In genomic region chr10:28391283-28391682, GRCh38 we compare ENCODE assay signal across 22 cellular contexts.
DNase-seq lines count a peak whose midpoint lies in the region; ATAC-seq and TF ChIP-seq lines count a peak whose summit lies in the region.
"Had no signal": no experiment of that assay in that cellular context is flagged by ENCODE, and none has a peak within 500 bp of the region (broad histone marks: within the 10 kb centered on the region; RNA-seq: fewer than 3 reads in every experiment).

No MANE protein-coding gene starts in this region.

- intact Hi-C loops in prostate gland (cut with DNase I) = no loop called here

- no peaks in the 10 kb centered on the region for H3K79me2 ChIP-seq in Karpas-422 (ENCODE audit: low read length)

- H3K9me2 ChIP-seq in Karpas-422 (replicated peaks; ENCODE audit: insufficient read depth, low read length) = no peaks in the 10 kb centered on the region

- H3K4me2 ChIP-seq in Karpas-422 (ENCODE audit: low read depth, low read length, poor library complexity, severe bottlenecking) = no peak overlapping the region
- H3K4me2 ChIP-seq: BLaER1 had no signal

- H3K36me3 ChIP-seq in HEK293 (ENCODE audit: control insufficient read depth in 2 of 2, insufficient read depth in 1 of 2, low read length in 2 of 2) = no peaks in the 10 kb centered on the region
- H3K36me3 ChIP-seq in Karpas-422 (ENCODE audit: insufficient read depth, low read length) = no peaks in the 10 kb centered on the region
- no peaks in the 10 kb centered on the region for H3K36me3 ChIP-seq in prostate gland
- H3K36me3 ChIP-seq: BE2C, BLaER1 had no signal

- H3K9me3 ChIP-seq in HEK293 (ENCODE audit: control insufficient read depth, insufficient read depth, low read depth, low read length) (no peaks in the 10 kb centered on the region), Karpas-422 (ENCODE audit: low read length) (no peaks in the 10 kb centered on the region), prostate gland (no peaks in the 10 kb centered on the region)
- H3K9me3 ChIP-seq: BE2C had no signal

- TF ChIP-seq POLR2A in prostate gland (IDR thresholded peaks at IDR 0.05) = no peak

- WGBS in prostate gland = 89% methylated on average over 5 of the region's 5 CpGs

- POLR2A ChIA-PET in HEK293 (lab: Yijun Ruan, JAX) = no interaction called here

- H4K20me1 ChIP-seq in Karpas-422 (ENCODE audit: insufficient read depth, low read depth, low read length) = no peaks in the 10 kb centered on the region
- H4K20me1 ChIP-seq: BLaER1 had no signal

- CTCF ChIA-PET in HEK293 (lab: Yijun Ruan, JAX) = interaction anchor here (0.6 to 3.2 kb wide), 6 partner anchors 10 to 1002 kb away, joined by 4 to 43 read pairs (median 6); no protein-coding TSS in a partner anchor

- H3K4me1 ChIP-seq in HEK293 (ENCODE audit: control insufficient read depth, insufficient read depth, low read length) = no peaks in the 10 kb centered on the region
- peaks cover 2% of the 10 kb centered on the region for H3K4me1 ChIP-seq in Karpas-422 (ENCODE audit: low read length)
- no peaks in the 10 kb centered on the region for H3K4me1 ChIP-seq in prostate gland (replicated peaks)
- H3K4me1 ChIP-seq: BE2C had no signal

- H3K27me3 ChIP-seq in Karpas-422 (ENCODE audit: low read length) (no peaks in the 10 kb centered on the region), prostate gland (replicated peaks; ENCODE audit: insufficient read depth) (no peaks in the 10 kb centered on the region)
- H3K27me3 ChIP-seq: BLaER1 had no signal

- no peak for TF ChIP-seq CTCF in HEK293 (tag by site-specific recombination; IDR thresholded peaks at IDR 0.05)
- TF ChIP-seq CTCF in fibroblast of mammary gland (conservative IDR thresholded peaks at IDR 0.05; ENCODE audit: control insufficient read depth, insufficient read depth, low read depth, low read length) = no peak
- TF ChIP-seq CTCF in prostate gland (IDR thresholded peaks at IDR 0.05) = no peak

- DNase-seq in Karpas-422 (peak; percentile 45), RKO (ENCODE audit: low spot score) (peak; percentile 43), fibroblast of mammary gland (ENCODE audit: low read depth) (peak; percentile 8), prostate gland (ENCODE audit: low spot score) (no peak), amygdala (lab: John Stamatoyannopoulos, UW) (no peak), kidney tubule cell (ENCODE audit: low spot score) (no peak)
- DNase-seq: 8988T; ACHN; BE2C; C1 segment of cervical spinal cord; CD4-positive, alpha-beta memory T cell; CD4-positive, CD25-positive, alpha-beta regulatory T cell; CD8-positive, alpha-beta memory T cell; COR-L47; DMS 273 treated with DMSO at 0.1 percent for 48 hours; DMS153; DMS53; DMS79 treated with DMSO at 0.1 percent for 48 hours; GF-D8 had no signal

- no peak overlapping the region for H3K4me3 ChIP-seq in HEK293 (ENCODE audit: low read depth, low read length)
- H3K4me3 ChIP-seq in Karpas-422 (ENCODE audit: low read length) = no peak overlapping the region
- H3K4me3 ChIP-seq in fibroblast of mammary gland (ENCODE audit: control insufficient read depth, low read depth, low read length) = no peak overlapping the region
- H3K4me3 ChIP-seq in prostate gland = no peak overlapping the region
- H3K4me3 ChIP-seq: BLaER1 had no signal

- ATAC-seq in HG03159 (IDR thresholded peaks at IDR 0.05; ENCODE audit: unreplicated experiment) = no peak

- no peak overlapping the region for H3K9ac ChIP-seq in Karpas-422 (ENCODE audit: low read length)
- H3K9ac ChIP-seq: BLaER1 had no signal

- no peak overlapping the region for H2AFZ ChIP-seq in Karpas-422 (ENCODE audit: low read length)

- H3K27ac ChIP-seq in HEK293 (ENCODE audit: extremely low read depth, low read depth, low read length) = no peak overlapping the region
- H3K27ac ChIP-seq in Karpas-422 (ENCODE audit: low read length) = no peak overlapping the region
- H3K27ac ChIP-seq in prostate gland = no peak overlapping the region
- H3K27ac ChIP-seq: BLaER1 had no signal

TF ChIP-seq in HEK293, 187 proteins besides CTCF, POLR2A, EP300 and RAD21:
- TF ChIP-seq, protein P1, sequence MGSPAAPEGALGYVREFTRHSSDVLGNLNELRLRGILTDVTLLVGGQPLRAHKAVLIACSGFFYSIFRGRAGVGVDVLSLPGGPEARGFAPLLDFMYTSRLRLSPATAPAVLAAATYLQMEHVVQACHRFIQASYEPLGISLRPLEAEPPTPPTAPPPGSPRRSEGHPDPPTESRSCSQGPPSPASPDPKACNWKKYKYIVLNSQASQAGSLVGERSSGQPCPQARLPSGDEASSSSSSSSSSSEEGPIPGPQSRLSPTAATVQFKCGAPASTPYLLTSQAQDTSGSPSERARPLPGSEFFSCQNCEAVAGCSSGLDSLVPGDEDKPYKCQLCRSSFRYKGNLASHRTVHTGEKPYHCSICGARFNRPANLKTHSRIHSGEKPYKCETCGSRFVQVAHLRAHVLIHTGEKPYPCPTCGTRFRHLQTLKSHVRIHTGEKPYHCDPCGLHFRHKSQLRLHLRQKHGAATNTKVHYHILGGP (tag by site-specific recombination; IDR thresholded peaks at IDR 0.05) = no peak
- TF ChIP-seq ZNF830 (tag by site-specific recombination; IDR thresholded peaks at IDR 0.05; ENCODE audit: low read depth) (no peak), ZNF19 (tag by site-specific recombination; IDR thresholded peaks at IDR 0.05; ENCODE audit: low read depth) (no peak), ZNF23 (tag by site-specific recombination; IDR thresholded peaks at IDR 0.05; ENCODE audit: borderline replicate concordance) (no peak), ZNF610 (tag by site-specific recombination; IDR thresholded peaks at IDR 0.05; ENCODE audit: borderline replicate concordance) (peak; percentile 99)
- TF ChIP-seq, protein P2, sequence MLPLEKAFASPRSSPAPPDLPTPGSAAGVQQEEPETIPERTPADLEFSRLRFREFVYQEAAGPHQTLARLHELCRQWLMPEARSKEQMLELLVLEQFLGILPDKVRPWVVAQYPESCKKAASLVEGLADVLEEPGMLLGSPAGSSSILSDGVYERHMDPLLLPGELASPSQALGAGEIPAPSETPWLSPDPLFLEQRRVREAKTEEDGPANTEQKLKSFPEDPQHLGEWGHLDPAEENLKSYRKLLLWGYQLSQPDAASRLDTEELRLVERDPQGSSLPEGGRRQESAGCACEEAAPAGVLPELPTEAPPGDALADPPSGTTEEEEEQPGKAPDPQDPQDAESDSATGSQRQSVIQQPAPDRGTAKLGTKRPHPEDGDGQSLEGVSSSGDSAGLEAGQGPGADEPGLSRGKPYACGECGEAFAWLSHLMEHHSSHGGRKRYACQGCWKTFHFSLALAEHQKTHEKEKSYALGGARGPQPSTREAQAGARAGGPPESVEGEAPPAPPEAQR (tag by site-specific recombination; IDR thresholded peaks at IDR 0.05) = no peak

Comparison
In these comparisons a context has a peak if more than half of its experiments do, and no peak if none do; other contexts are left out.
1. DNase-seq: peak in Karpas-422 (single experiment), RKO (single experiment) and fibroblast of mammary gland (single experiment); none in prostate gland (single experiment), amygdala (0 of 56) and kidney tubule cell (single experiment).